Comparison of ENCODE assay signal across 20 cellular contexts in genomic region chr4:11497972-11498371, GRCh38.
DNase-seq lines count a peak whose midpoint lies in the region; ATAC-seq, FAIRE-seq and TF ChIP-seq lines count a peak whose summit lies in the region.
"Had no signal": no experiment of that assay in that cellular context is flagged by ENCODE, and none has a peak within 500 bp of the region (broad histone marks: within the 10 kb centered on the region; RNA-seq: fewer than 3 reads in every experiment).

No MANE protein-coding gene starts in this region.

- H3K36me3 ChIP-seq in mesenchymal stem cell (ENCODE audit: control insufficient read depth in 1 of 2, insufficient read depth in 2 of 2, low read depth in 1 of 2, low read length in 2 of 2) (no peaks in the 10 kb centered on the region), upper lobe of left lung (no peaks in the 10 kb centered on the region)
- H3K36me3 ChIP-seq: MG63 had no signal

- no peak overlapping the region for H3K14ac ChIP-seq in mesenchymal stem cell (ENCODE audit: low read length in 2 of 2)

- no peak for TF ChIP-seq CTCF in upper lobe of left lung (IDR thresholded peaks at IDR 0.05)

- H2AFZ ChIP-seq in mesenchymal stem cell (ENCODE audit: low read depth, low read length) = no peak overlapping the region

- no peak overlapping the region for H4K8ac ChIP-seq in mesenchymal stem cell (ENCODE audit: low read length)

- no peak for ATAC-seq in upper lobe of left lung (ENCODE audit: low FRiP score in 2 of 2)
- ATAC-seq: Right ventricle myocardium inferior had no signal

- no peak overlapping the region for H2BK12ac ChIP-seq in mesenchymal stem cell (ENCODE audit: low read length in 2 of 2)

- H3K4me1 ChIP-seq in mesenchymal stem cell (ENCODE audit: control insufficient read depth, insufficient read depth, low read depth, low read length) (no peaks in the 10 kb centered on the region), upper lobe of left lung (no peaks in the 10 kb centered on the region)

- no peak overlapping the region for H2BK120ac ChIP-seq in mesenchymal stem cell (ENCODE audit: low read depth, low read length)

- peaks cover 8% of the 10 kb centered on the region for H3K9me3 ChIP-seq in mesenchymal stem cell (ENCODE audit: control insufficient read depth, low read length)
- H3K9me3 ChIP-seq in upper lobe of left lung = peaks cover 0 to 10% (median 3%) of the 10 kb centered on the region in 4 donors
- H3K9me3 ChIP-seq: MG63 had no signal

- peak; percentile 30 for DNase-seq in M059J (ENCODE audit: low read depth)
- DNase-seq in epithelial cell of prostate (ENCODE audit: low read depth, low spot score) = peak; percentile 55
- DNase-seq in mesenchymal stem cell = no peak
- DNase-seq in urothelium cell line (ENCODE audit: low spot score) = peak; percentile 46
- DNase-seq in upper lobe of left lung = no peak
- no peak for DNase-seq in activated T-cell treated with anti-CD3 and anti-CD28 coated beads, Interleukin-2, amount 50 U/mL, for 1 hour
- DNase-seq in DMS53 treated with DMSO at 0.1 percent for 48 hours (lab: John Stamatoyannopoulos, UW; ENCODE audit: unreplicated experiment) = no peak
- DNase-seq: ACHN; CD4-positive, alpha-beta T cell; DMS79 treated with DMSO at 0.1 percent for 48 hours; KBM-7; MG63; NCI-H1092 treated with DMSO at 0.1 percent for 48 hours; NCI-H1694; NCI-H345; NCI-H526 treated with DMSO at 0.1 percent for 48 hours had no signal

- H3K4me2 ChIP-seq in mesenchymal stem cell (ENCODE audit: low read length, poor library complexity, severe bottlenecking) = no peak overlapping the region

- H4K91ac ChIP-seq in mesenchymal stem cell (ENCODE audit: low read length) = no peak overlapping the region

- no peak overlapping the region for H2BK15ac ChIP-seq in mesenchymal stem cell (ENCODE audit: low read depth, poor library complexity, severe bottlenecking)

- H3K4me3 ChIP-seq in mesenchymal stem cell (ENCODE audit: insufficient read depth in 1 of 2, low read depth in 1 of 2, low read length in 2 of 2) (no peak overlapping the region), upper lobe of left lung (no peak overlapping the region)
- H3K4me3 ChIP-seq: MG63 had no signal

- H3K79me1 ChIP-seq in mesenchymal stem cell (replicated peaks; ENCODE audit: low read length, poor library complexity, severe bottlenecking) = no peaks in the 10 kb centered on the region

- TF ChIP-seq EP300 in upper lobe of left lung (IDR thresholded peaks at IDR 0.05) = no peak

- H3K27me3 ChIP-seq in mesenchymal stem cell (ENCODE audit: control insufficient read depth in 1 of 2, insufficient read depth in 1 of 2, low read length in 2 of 2) (no peaks in the 10 kb centered on the region), upper lobe of left lung (no peaks in the 10 kb centered on the region)
- H3K27me3 ChIP-seq: MG63 had no signal

- no peak overlapping the region for H2BK5ac ChIP-seq in mesenchymal stem cell (ENCODE audit: low read depth, low read length, poor library complexity, severe bottlenecking)

- no peak overlapping the region for H3K4ac ChIP-seq in mesenchymal stem cell (ENCODE audit: low read depth in 1 of 2, low read length in 2 of 2)

- peak overlapping the region; percentile 95 for H3K27ac ChIP-seq in epithelial cell of prostate
- H3K27ac ChIP-seq in mesenchymal stem cell (ENCODE audit: low read length, poor library complexity, severe bottlenecking) = peak overlapping the region; percentile 61
- H3K27ac ChIP-seq in upper lobe of left lung = no peak overlapping the region
- H3K27ac ChIP-seq: HL-60 had no signal

- 53% methylated on average over 3 of the region's 3 CpGs for whole genome bisulfite sequencing in mesenchymal stem cell
- WGBS in upper lobe of left lung, 2 donors = 97 to 98% methylated on average over 3 of the region's 3 CpGs

- no peak for FAIRE-seq in urothelium cell line (lab: Jason Lieb, UNC)
- FAIRE-seq: G401.6, GM12891 had no signal

- H3K9ac ChIP-seq in mesenchymal stem cell (ENCODE audit: low read length) = no peak overlapping the region

- H2AK5ac ChIP-seq in mesenchymal stem cell (ENCODE audit: low read length, severe bottlenecking) = no peak overlapping the region

- H3K23ac ChIP-seq in mesenchymal stem cell (ENCODE audit: low read length in 2 of 2) = no peak overlapping the region

- no peak overlapping the region for H3K18ac ChIP-seq in mesenchymal stem cell (ENCODE audit: low read depth in 1 of 2, low read length in 2 of 2)

- no peak for TF ChIP-seq POLR2A in upper lobe of left lung (IDR thresholded peaks at IDR 0.05)

Comparison
In these comparisons a context has a peak if more than half of its experiments do, and no peak if none do; other contexts are left out.
1. DNase-seq: peak in M059J (single experiment), epithelial cell of prostate (single experiment) and urothelium cell line (single experiment); none in mesenchymal stem cell (single experiment), upper lobe of left lung (0 of 2), activated T-cell treated with anti-CD3 and anti-CD28 coated beads, Interleukin-2, amount 50 U/mL, for 1 hour (single experiment) and DMS53 treated with DMSO at 0.1 percent for 48 hours (single experiment).
2. H3K27ac ChIP-seq: peak in epithelial cell of prostate (single experiment) and mesenchymal stem cell (single experiment); none in upper lobe of left lung (0 of 4).